9 cellular contexts compared by ENCODE assay signal in the genomic region with DNA sequence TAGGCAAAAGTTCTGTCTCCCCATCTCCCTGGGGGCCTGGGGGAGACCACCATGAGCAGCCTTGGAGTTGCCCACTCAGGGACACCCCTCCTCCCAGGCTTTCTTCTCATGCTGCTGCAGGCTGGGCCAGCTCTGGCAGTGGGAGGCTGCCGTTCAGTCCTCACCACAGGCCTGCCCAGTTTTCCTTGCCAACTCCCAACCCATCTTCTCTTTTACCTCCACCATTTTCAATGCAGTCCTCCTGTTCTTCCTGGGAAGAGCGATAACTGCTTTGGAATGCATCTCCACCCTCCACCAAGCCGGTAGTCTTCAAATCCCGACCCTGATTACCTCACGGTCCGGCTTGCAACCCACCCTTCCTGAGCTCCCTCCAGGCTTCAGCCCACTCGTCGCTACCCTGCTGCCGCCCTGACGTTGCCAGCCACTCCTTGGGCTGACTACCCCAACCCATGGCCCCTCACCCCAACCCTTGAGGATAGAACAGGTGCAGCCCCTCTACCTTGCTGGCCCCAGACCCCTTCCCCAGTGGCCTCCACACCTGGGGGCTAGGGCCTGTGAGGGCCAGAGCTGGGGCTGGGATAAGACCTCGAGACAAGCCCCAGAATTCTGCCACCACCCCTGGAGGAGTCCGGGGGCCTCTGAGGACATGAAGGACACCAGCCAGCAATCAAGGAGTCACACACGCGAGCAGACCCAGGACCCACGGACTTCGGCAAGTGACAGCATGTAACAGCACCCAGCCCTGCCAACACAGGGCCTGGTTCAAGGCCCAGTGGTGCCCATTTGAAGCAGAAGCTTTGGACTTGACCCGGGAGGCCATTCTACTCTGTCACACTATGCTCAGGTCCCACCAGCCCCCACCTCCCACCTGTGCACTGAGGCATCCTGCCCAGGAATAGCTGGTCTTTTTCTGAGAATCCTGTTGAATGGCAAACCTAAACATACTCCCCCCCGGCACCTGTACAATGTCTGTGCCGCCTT. TPM values are rescaled to one million over a fixed set of nuclear protein-coding genes. Genes with fewer than 3 reads are reported as not detected.
DNase-seq lines count a peak whose midpoint lies in the region; ATAC-seq and TF ChIP-seq lines count a peak whose summit lies in the region.
"Had no signal": no experiment of that assay in that cellular context is flagged by ENCODE, and none has a peak within 500 bp of the region (broad histone marks: within the 10 kb centered on the region; RNA-seq: fewer than 3 reads in every experiment).

No MANE protein-coding gene starts in this region.

- H3K27me3 ChIP-seq in GM23248 (replicated peaks; ENCODE audit: insufficient read depth) (no peaks in the 10 kb centered on the region), gastroesophageal sphincter (no peaks in the 10 kb centered on the region), skeletal muscle tissue (ENCODE audit: control insufficient read depth in 3 of 3, insufficient read depth in 3 of 3, low read length in 3 of 3) (no peaks in the 10 kb centered on the region)

- no peak for TF ChIP-seq EP300 in gastroesophageal sphincter (IDR thresholded peaks at IDR 0.05)

- peak overlapping the region; percentile 74 for H3K4me2 ChIP-seq in GM23248 (ENCODE audit: unreplicated experiment)

- peaks cover 96% of the 10 kb centered on the region for H3K4me1 Mint-ChIP-seq in activated CD8-positive, alpha-beta T cell treated with anti-CD3 and anti-CD28 coated beads, Interleukin-2, amount 10 ng/mL, durations not matched to agents 7 days and 5 days (ENCODE audit: low read depth)

- no peaks in the 10 kb centered on the region for H3K9me2 ChIP-seq in GM23248 (ENCODE audit: insufficient read depth)

- H3K9ac ChIP-seq in GM23248 (peak overlapping the region; percentile 58), skeletal muscle tissue (ENCODE audit: low read depth in 1 of 3, low read length in 3 of 3) (peak overlapping the region; percentile 43 to 74 (median 58))

- 51 to 54% methylated on average over 18 to 19 of the region's 19 CpGs for WGBS in GM23248 (ENCODE audit: low coverage in 1 of 2, low lambda C conversion rate in 2 of 2, missing lambda C conversion rate in 2 of 2), 2 experiments
- 33 to 47% methylated on average over 6 to 8 of the region's 19 CpGs for WGBS in gastroesophageal sphincter (ENCODE audit: low coverage in 1 of 2), 2 donors

- 0 out of 2 replicates have a peak, but pooled peaks cover 5% of the 10 kb centered on the region for H4K20me1 ChIP-seq in GM23248 (ENCODE audit: insufficient read depth)

- peaks cover 77% of the 10 kb centered on the region for H3F3A ChIP-seq in GM23248 (ENCODE audit: insufficient read depth)

- H3K4me1 ChIP-seq in GM23248 (ENCODE audit: insufficient read depth) (peaks cover 78% of the 10 kb centered on the region), gastroesophageal sphincter (peaks cover 19 to 100% (median 94%) of the 10 kb centered on the region in 3 donors), skeletal muscle tissue (ENCODE audit: control insufficient read depth in 3 of 3, insufficient read depth in 3 of 3, low read length in 3 of 3) (peaks cover 95 to 99% (median 96%) of the 10 kb centered on the region in 3 donors)

- DNase-seq in GM23248: peak; percentile 69
- DNase-seq in activated CD8-positive, alpha-beta T cell treated with anti-CD3 and anti-CD28 coated beads, Interleukin-2, amount 10 ng/mL, durations not matched to agents 7 days and 5 days: no peak
- DNase-seq in NCI-H1417 treated with DMSO at 0.1 percent for 48 hours (lab: John Stamatoyannopoulos, UW): no peak
- DNase-seq in C1 segment of cervical spinal cord (lab: John Stamatoyannopoulos, UW): no peak

- CTCF ChIA-PET in activated CD8-positive, alpha-beta T cell treated with anti-CD3 and anti-CD28 coated beads, Interleukin-2, amount 10 ng/mL, durations not matched to agents 7 days and 5 days (lab: Charles Lee): interaction anchor here (1.2 to 3.0 kb wide), 2 partner anchors 12 to 53 kb away, joined by 3 to 10 read pairs; no protein-coding TSS in a partner anchor

- TF ChIP-seq POLR2A in gastroesophageal sphincter (IDR thresholded peaks at IDR 0.05): no peak

- peak overlapping the region; percentile 52 for H3K4me3 Mint-ChIP-seq in activated CD8-positive, alpha-beta T cell treated with anti-CD3 and anti-CD28 coated beads, Interleukin-2, amount 10 ng/mL, durations not matched to agents 7 days and 5 days

- ATAC-seq in activated CD8-positive, alpha-beta T cell treated with anti-CD3 and anti-CD28 coated beads, Interleukin-2, amount 10 ng/mL, durations not matched to agents 7 days and 5 days: no peak
- ATAC-seq in gastroesophageal sphincter (peak; percentile 16), GM18909 (IDR thresholded peaks at IDR 0.05; ENCODE audit: poor library complexity, unreplicated experiment) (no peak), GM18907 (IDR thresholded peaks at IDR 0.05; ENCODE audit: unreplicated experiment) (no peak)

- H3K9me3 Mint-ChIP-seq in activated CD8-positive, alpha-beta T cell treated with anti-CD3 and anti-CD28 coated beads, Interleukin-2, amount 10 ng/mL, durations not matched to agents 7 days and 5 days (ENCODE audit: insufficient read depth): no peaks in the 10 kb centered on the region

- H2AFZ ChIP-seq in GM23248: no peak overlapping the region

- H3K9me3 ChIP-seq in GM23248 (ENCODE audit: low read depth) (no peaks in the 10 kb centered on the region), gastroesophageal sphincter (no peaks in the 10 kb centered on the region), skeletal muscle tissue (ENCODE audit: control insufficient read depth in 3 of 3, low read length in 3 of 3) (no peaks in the 10 kb centered on the region)

- H3K36me3 Mint-ChIP-seq in activated CD8-positive, alpha-beta T cell treated with anti-CD3 and anti-CD28 coated beads, Interleukin-2, amount 10 ng/mL, durations not matched to agents 7 days and 5 days (ENCODE audit: low read depth): peaks cover 93% of the 10 kb centered on the region

- TF ChIP-seq CTCF in gastroesophageal sphincter (IDR thresholded peaks at IDR 0.05): no peak

- POLR2A ChIA-PET in activated CD8-positive, alpha-beta T cell treated with anti-CD3 and anti-CD28 coated beads, Interleukin-2, amount 10 ng/mL, durations not matched to agents 7 days and 5 days (lab: Charles Lee): interaction anchor here (1.0 to 6.3 kb wide), 4 partner anchors 7 to 73 kb away, joined by 3 to 50 read pairs (median 5); a partner anchor contains a TSS

- no peaks in the 10 kb centered on the region for H3K27me3 Mint-ChIP-seq in activated CD8-positive, alpha-beta T cell treated with anti-CD3 and anti-CD28 coated beads, Interleukin-2, amount 10 ng/mL, durations not matched to agents 7 days and 5 days (ENCODE audit: low read depth)

- H3K4me3 ChIP-seq in GM23248 (peak overlapping the region; percentile 36; the same call in 1 of the 2 replicates), gastroesophageal sphincter (peak overlapping the region in 1 of 2 donors; percentile 36), skeletal muscle tissue (ENCODE audit: low read length in 3 of 3) (peak overlapping the region in 2 of 3 donors; percentile 31 to 49)

- peaks cover 97% of the 10 kb centered on the region for H3K79me2 ChIP-seq in GM23248 (ENCODE audit: insufficient read depth)

- H3K27ac Mint-ChIP-seq in activated CD8-positive, alpha-beta T cell treated with anti-CD3 and anti-CD28 coated beads, Interleukin-2, amount 10 ng/mL, durations not matched to agents 7 days and 5 days: peak overlapping the region; percentile 83

- in situ Hi-C loops in GM23248 (cut with MboI): no loop called here

- H3K36me3 ChIP-seq in GM23248 (ENCODE audit: low read depth) (peaks cover 27% of the 10 kb centered on the region), gastroesophageal sphincter (peaks cover 0 to 35% of the 10 kb centered on the region in 2 donors), skeletal muscle tissue (ENCODE audit: control insufficient read depth in 3 of 3, insufficient read depth in 3 of 3, low read length in 3 of 3) (peaks cover 16 to 34% (median 28%) of the 10 kb centered on the region in 3 donors)

- H3K27ac ChIP-seq in GM23248: peak overlapping the region; percentile 87
- H3K27ac ChIP-seq in gastroesophageal sphincter: peak overlapping the region; percentile 82 to 99 (median 98)
- H3K27ac ChIP-seq in skeletal muscle tissue (ENCODE audit: low read depth, low read length): peak overlapping the region; percentile 93
- H3K27ac ChIP-seq: HL-60 had no signal

RNA-seq across cellular contexts. Expression of a gene that starts 9.2 kb away (rescaled TPM):
- 471 and 487 TPM in 2 replicates for total RNA-seq in GM23248 (2014; rRNA removed; shearing (Covaris generic))
- 413 and 419 TPM in 2 replicates for polyA plus RNA-seq in GM23248 (2016; fragmentation: Nextera tagmentation; extraction: Ambion mirVana)
- total RNA-seq in activated CD8-positive, alpha-beta T cell treated with anti-CD3 and anti-CD28 coated beads, Interleukin-2, amount 10 ng/mL, durations not matched to agents 7 days and 5 days: 100 to 1,000 TPM; 516 to 550 TPM
- total RNA-seq in gastroesophageal sphincter: 100 to 1,000 TPM; 353 to 530 (median 419) TPM
- total RNA-seq in skeletal muscle tissue: 96.0 TPM
